Comparison of ENCODE assay signal across 8 cellular contexts in the genomic region with DNA sequence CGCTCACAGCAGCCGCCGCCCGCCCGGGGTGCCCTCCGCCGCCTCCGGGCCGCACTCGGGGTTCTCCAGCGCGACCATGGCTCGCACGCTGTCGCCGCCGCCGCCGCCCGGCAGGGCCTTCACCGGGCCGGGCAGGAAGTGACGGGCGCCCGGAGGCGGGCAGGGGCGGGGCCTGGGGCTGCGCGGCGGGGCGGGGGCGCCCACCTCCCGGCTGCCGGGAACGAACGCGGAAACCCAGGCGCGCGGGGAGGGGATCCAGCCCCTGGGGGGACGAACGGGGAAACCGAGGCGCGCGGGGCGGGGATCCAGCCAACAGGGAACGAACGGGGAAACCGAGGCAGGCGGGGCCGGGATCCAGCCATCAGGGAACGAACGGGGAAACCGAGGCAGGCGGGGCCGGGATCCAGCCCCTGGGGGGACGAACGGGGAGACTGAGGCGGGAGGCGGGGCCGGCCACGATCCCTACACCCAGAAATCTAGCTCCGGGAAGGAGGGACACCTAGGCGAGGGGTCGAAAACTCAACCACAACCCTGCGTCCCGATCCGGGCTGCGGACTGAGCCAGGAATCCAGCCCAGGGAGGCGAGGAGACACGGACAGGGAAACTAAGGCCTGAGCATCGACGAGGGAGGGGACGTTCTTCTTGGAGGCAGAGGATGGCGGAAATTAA. TPM values are rescaled to one million over a fixed set of nuclear protein-coding genes. Genes with fewer than 3 reads are reported as not detected.
DNase-seq lines count a peak whose midpoint lies in the region; ATAC-seq and TF ChIP-seq lines count a peak whose summit lies in the region.

A gene (minus strand): TSS at position 140 of the 669 bp plus-strand sequence. CDS start 62 bp downstream, at position 78.

- H3K9ac ChIP-seq in stomach smooth muscle (ENCODE audit: low read length in 2 of 2) = peak within 1 kb of the TSS; percentile 81 to 84

- DNase-seq in GM06990 (ENCODE audit: extremely low read depth, insufficient read length) (peak; percentile 80), RPMI8226 (peak; percentile 81), foreskin keratinocyte (no peak), neural crest cell (ENCODE audit: low read depth, low spot score) (peak; percentile 61)
- DNase-seq in activated naive CD4-positive, alpha-beta T cell (lab: John Stamatoyannopoulos, UW) = peak; percentile 49 to 89 (median 70)

- no peaks in the 10 kb centered on the region for H3K36me3 Mint-ChIP-seq in neural crest cell (ENCODE audit: low read depth)

- H3K27me3 ChIP-seq in GM06990 (replicated peaks; ENCODE audit: control insufficient read depth, insufficient read depth, low read length) = no peaks in the 10 kb centered on the region; the same call in 1 of the 2 replicates
- peaks cover 27% of the 10 kb centered on the region for H3K27me3 ChIP-seq in foreskin keratinocyte
- H3K27me3 ChIP-seq in stomach smooth muscle (ENCODE audit: control insufficient read depth in 1 of 2, insufficient read depth in 2 of 2, low read length in 2 of 2) = peaks cover 5 to 15% of the 10 kb centered on the region in 2 donors

- H3K27ac ChIP-seq in foreskin keratinocyte (peak within 1 kb of the TSS; percentile 48), stomach smooth muscle (ENCODE audit: low read length) (peak within 1 kb of the TSS; percentile 64)

- H3K4me1 Mint-ChIP-seq in neural crest cell = no peaks in the 10 kb centered on the region

- H3K36me3 ChIP-seq in GM06990 (ENCODE audit: control insufficient read depth, insufficient read depth, low read length) (no peaks in the 10 kb centered on the region), stomach smooth muscle (ENCODE audit: control insufficient read depth in 2 of 2, insufficient read depth in 2 of 2, low read length in 2 of 2) (no peaks in the 10 kb centered on the region)

- H3K4me3 ChIP-seq in GM06990 (replicated peaks; ENCODE audit: low read depth, low read length) (peak within 1 kb of the TSS; percentile 95), stomach smooth muscle (ENCODE audit: low read length in 2 of 2) (peak within 1 kb of the TSS; percentile 72 to 82)

- H3K9me3 Mint-ChIP-seq in neural crest cell = no peaks in the 10 kb centered on the region

- TF ChIP-seq CTCF in GM06990 (IDR thresholded peaks at IDR 0.05; ENCODE audit: insufficient read depth, low read length, poor library complexity, severe bottlenecking) = no peak
- no peak for TF ChIP-seq CTCF in foreskin keratinocyte (conservative IDR thresholded peaks at IDR 0.05)
- no peak for TF ChIP-seq CTCF in neural crest cell (conservative IDR thresholded peaks at IDR 0.05)

- peaks cover 14% of the 10 kb centered on the region for H3K27me3 Mint-ChIP-seq in neural crest cell (ENCODE audit: low read depth)

- peak within 1 kb of the TSS; percentile 85 for H3K4me3 Mint-ChIP-seq in neural crest cell

- ATAC-seq in HG03025 (IDR thresholded peaks at IDR 0.05; ENCODE audit: low FRiP score, unreplicated experiment) = peak; percentile 49
- ATAC-seq in foreskin keratinocyte = peak; percentile 33
- ATAC-seq in HG03095 (IDR thresholded peaks at IDR 0.05; ENCODE audit: unreplicated experiment) = no peak

- peak within 1 kb of the TSS; percentile 6 for H3K27ac Mint-ChIP-seq in neural crest cell (ENCODE audit: unreplicated experiment)

- peaks cover 5% of the 10 kb centered on the region for H3K4me1 ChIP-seq in foreskin keratinocyte
- peaks cover 17% of the 10 kb centered on the region for H3K4me1 ChIP-seq in stomach smooth muscle (ENCODE audit: control insufficient read depth, insufficient read depth, low read length)

- H3K9me3 ChIP-seq in stomach smooth muscle (ENCODE audit: control insufficient read depth in 2 of 2, low read length in 2 of 2) = no peaks in the 10 kb centered on the region

RNA-seq across cellular contexts. Expression of the gene that starts here (rescaled TPM):
- total RNA-seq in foreskin keratinocyte (48.8 and 55.4 TPM in 2 replicates), neural crest cell (47.7 and 50.9 TPM in 2 replicates)
- polyA plus RNA-seq in foreskin keratinocyte = 63.7 and 68.1 TPM in 2 replicates

Comparison
In these comparisons a context has a peak if more than half of its experiments do, and no peak if none do; other contexts are left out.
1. DNase-seq: peak in GM06990 (single experiment), RPMI8226 (single experiment), activated naive CD4-positive, alpha-beta T cell (4 of 4) and neural crest cell (single experiment); none in foreskin keratinocyte (0 of 2).